In the genomic region with DNA sequence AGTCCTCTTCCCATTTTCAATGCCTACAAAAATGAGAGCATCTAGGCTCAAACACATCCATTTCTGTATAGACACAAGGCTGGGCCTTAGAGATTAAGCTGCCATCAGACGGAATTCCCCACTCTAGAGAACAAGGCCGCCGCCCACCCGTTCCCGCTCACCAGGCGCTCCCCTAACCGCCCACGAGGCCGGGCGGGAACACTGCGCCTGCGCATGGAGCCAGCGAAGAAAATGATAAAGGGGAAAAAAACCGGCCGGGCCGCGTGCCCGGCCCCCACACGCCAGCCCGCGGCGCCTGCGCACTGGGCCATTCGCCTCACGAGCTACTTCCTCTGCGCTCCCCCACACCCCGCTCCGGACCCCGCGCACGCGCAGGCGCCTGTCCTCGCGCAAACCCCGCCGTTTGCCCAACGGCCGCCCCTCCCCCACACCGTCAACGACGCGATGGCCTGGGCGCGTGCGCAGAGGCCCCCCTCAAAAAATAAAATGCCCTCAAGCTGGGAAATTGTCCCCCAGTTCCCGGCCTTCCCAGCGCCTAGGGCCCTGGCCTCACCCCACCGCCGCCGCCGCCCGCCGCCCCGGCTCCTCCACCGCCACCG, we compare ENCODE assay signal across 8 cellular contexts. TPM values are rescaled to one million over a fixed set of nuclear protein-coding genes. Genes with fewer than 3 reads are reported as not detected.
DNase-seq lines count a peak whose midpoint lies in the region; ATAC-seq and TF ChIP-seq lines count a peak whose summit lies in the region.

No MANE protein-coding gene starts in this region.

- H3K27ac ChIP-seq in BLaER1 (peak overlapping the region; percentile 100), epithelial cell of prostate (peak overlapping the region; percentile 99)

- ATAC-seq in GM21367 (IDR thresholded peaks at IDR 0.05; ENCODE audit: unreplicated experiment), result peak; percentile 14
- peak; percentile 59 for ATAC-seq in mucosa of descending colon

- H4K20me1 ChIP-seq in BLaER1, result peaks cover 50% of the 10 kb centered on the region

- no peaks in the 10 kb centered on the region for H3K27me3 ChIP-seq in BLaER1

- in situ Hi-C loops in KBM-7 (cut with MboI; ENCODE audit: low pct_unique_long_range_greater_than_20kb, low sequenced_read_pairs), result no loop called here

- no peak for TF ChIP-seq CTCF in mucosa of descending colon (IDR thresholded peaks at IDR 0.05)

- DNase-seq in KBM-7 (peak; percentile 97), OCI-M2 (lab: John Stamatoyannopoulos, UW; ENCODE audit: unreplicated experiment) (peak; percentile 97), activated T-cell treated with anti-CD3 and anti-CD28 coated beads for 48 hours (ENCODE audit: low read depth) (peak; percentile 99), epithelial cell of prostate (ENCODE audit: low read depth, low spot score) (no peak), mucosa of descending colon (peak; percentile 97 to 99 (median 98))
- DNase-seq in stimulated activated CD8-positive, alpha-beta memory T cell treated with anti-CD3 and anti-CD28 coated beads, Interleukin-2, amount 100 ng/mL, for 48 hours (ENCODE audit: low read depth in 2 of 2), result peak; percentile 98 to 99

- H3K4me3 ChIP-seq in BLaER1 (peak overlapping the region; percentile 95), mucosa of descending colon (peak overlapping the region; percentile 90)

- H3K4me1 ChIP-seq in BLaER1 (peaks cover 72% of the 10 kb centered on the region), mucosa of descending colon (ENCODE audit: low read depth) (peaks cover 27% of the 10 kb centered on the region)

- H3K4me2 ChIP-seq in BLaER1, result peak overlapping the region; percentile 99

- peaks cover 46% of the 10 kb centered on the region for H3K36me3 ChIP-seq in BLaER1
- peaks cover 20% of the 10 kb centered on the region for H3K36me3 ChIP-seq in mucosa of descending colon (ENCODE audit: low read depth)

- intact Hi-C loops in mucosa of descending colon (cut with DNase I, micrococcal nuclease), result no loop called here

- H3K9me3 ChIP-seq in BLaER1 (no peaks in the 10 kb centered on the region), mucosa of descending colon (no peaks in the 10 kb centered on the region)

- H3K9ac ChIP-seq in BLaER1, result peak overlapping the region; percentile 100

RNA-seq across cellular contexts. Expression of a gene that starts 0.5 kb away (rescaled TPM):
- 100 to 1,000 TPM; 267 to 317 (median 292) TPM for total RNA-seq in mucosa of descending colon

RNA-seq across cellular contexts. Expression of a gene that starts 17.7 kb away (rescaled TPM):
- total RNA-seq in mucosa of descending colon, result 100 to 1,000 TPM; 275 to 315 (median 290) TPM

RNA-seq across cellular contexts. Expression of a gene that starts 28.8 kb away (rescaled TPM):
- 1 to 10 TPM; 3.8 to 5.4 (median 5.2) TPM for total RNA-seq in mucosa of descending colon

RNA-seq across cellular contexts. Expression of a gene that starts 36.5 kb away (rescaled TPM):
- total RNA-seq in mucosa of descending colon, result 1,000 to 10,000 TPM; 2,367 to 7,005 (median 6,199) TPM

RNA-seq across cellular contexts. Expression of a gene that starts 50.2 kb away (rescaled TPM):
- total RNA-seq in mucosa of descending colon, result 10 to 100 TPM; 32.3 to 67.2 (median 35.8) TPM
